In genomic region chr7:27890205-27890849, GRCh38 we compare ENCODE assay signal across 10 cellular contexts.
A peak's percentile ranks its signal among the peaks of the same experiment; 100 is the strongest.
DNase-seq lines count a peak whose midpoint lies in the region; ATAC-seq and TF ChIP-seq lines count a peak whose summit lies in the region.
"Had no signal": no experiment of that assay in that cellular context is flagged by ENCODE, and none has a peak within 500 bp of the region (broad histone marks: within the 10 kb centered on the region; RNA-seq: fewer than 3 reads in every experiment).

No MANE protein-coding gene starts in this region.

- H3K4me1 ChIP-seq in PC-9 (replicated peaks; ENCODE audit: insufficient read depth), result peaks cover 25% of the 10 kb centered on the region

- intact Hi-C loops in PC-9 (cut with micrococcal nuclease; ENCODE audit: unreplicated experiment), result no loop called here
- intact Hi-C loops in head of caudate nucleus (cut with DNase I), result no loop called here

- no peak overlapping the region for H2AFZ ChIP-seq in PC-9

- H3K27ac Mint-ChIP-seq in progenitor cell of endocrine pancreas, result no peak overlapping the region
- H3K27ac Mint-ChIP-seq in T-helper 2 cell treated with Interferon-gamma antibody and Interleukin-4, amounts not matched to agents 5 μg/mL and 100 μg/mL, for 36 hours, result no peak overlapping the region
- H3K27ac Mint-ChIP-seq: activated naive CD4-positive, alpha-beta T cell treated with anti-CD3 and anti-CD28 coated beads, Interleukin-2, amount 50 U/mL, for 24 hours had no signal

- peak in 1 of 2 experiments; percentile 12 for DNase-seq in PC-9
- no peak for DNase-seq in head of caudate nucleus
- no peak for DNase-seq in progenitor cell of endocrine pancreas (ENCODE audit: low spot score, unreplicated experiment)
- DNase-seq in T-helper 2 cell treated with Interferon-gamma antibody and Interleukin-4, amounts not matched to agents 5 μg/mL and 100 μg/mL, for 36 hours (ENCODE audit: low spot score), result no peak
- DNase-seq in KBM-7, result no peak

- no peaks in the 10 kb centered on the region for H3K27me3 Mint-ChIP-seq in progenitor cell of endocrine pancreas
- H3K27me3 Mint-ChIP-seq in T-helper 2 cell treated with Interferon-gamma antibody and Interleukin-4, amounts not matched to agents 5 μg/mL and 100 μg/mL, for 36 hours (ENCODE audit: low read depth), result peaks cover 22% of the 10 kb centered on the region
- H3K27me3 Mint-ChIP-seq: activated naive CD4-positive, alpha-beta T cell treated with anti-CD3 and anti-CD28 coated beads, Interleukin-2, amount 50 U/mL, for 24 hours had no signal

- H3K9me2 ChIP-seq in PC-9 (ENCODE audit: insufficient read depth), result no peaks in the 10 kb centered on the region

- no peak for TF ChIP-seq CTCF in PC-9 (conservative IDR thresholded peaks at IDR 0.05)
- TF ChIP-seq CTCF in progenitor cell of endocrine pancreas (IDR thresholded peaks at IDR 0.05; ENCODE audit: unreplicated experiment), result no peak

- peak overlapping the region; percentile 33; the same call in 1 of the 2 replicates for H3K4me3 ChIP-seq in PC-9

- no TSS peak for BruUV-seq in PC-9 (replicated peaks; lab: Mats Ljungman, UMichigan)

- no peak overlapping the region for H3K4me3 Mint-ChIP-seq in progenitor cell of endocrine pancreas (ENCODE audit: low read depth)
- no peak overlapping the region for H3K4me3 Mint-ChIP-seq in T-helper 2 cell treated with Interferon-gamma antibody and Interleukin-4, amounts not matched to agents 5 μg/mL and 100 μg/mL, for 36 hours
- H3K4me3 Mint-ChIP-seq: activated naive CD4-positive, alpha-beta T cell treated with anti-CD3 and anti-CD28 coated beads, Interleukin-2, amount 50 U/mL, for 24 hours had no signal

- peaks cover 9% of the 10 kb centered on the region for H3F3A ChIP-seq in PC-9 (ENCODE audit: insufficient read depth, low read depth)

- H3K36me3 Mint-ChIP-seq in progenitor cell of endocrine pancreas (ENCODE audit: insufficient read depth), result peaks cover 5% of the 10 kb centered on the region
- no peaks in the 10 kb centered on the region for H3K36me3 Mint-ChIP-seq in T-helper 2 cell treated with Interferon-gamma antibody and Interleukin-4, amounts not matched to agents 5 μg/mL and 100 μg/mL, for 36 hours (ENCODE audit: low read depth)

- H4K20me1 ChIP-seq in PC-9 (ENCODE audit: insufficient read depth), result no peaks in the 10 kb centered on the region

- CTCF ChIA-PET in PC-9 (lab: Charles Lee), result interaction anchor here (0.6 kb wide), 1 partner anchor 61 kb away, joined by 8 read pairs; no protein-coding TSS in a partner anchor

- peak overlapping the region; percentile 65 for H3K27ac ChIP-seq in PC-9

- H3K27me3 ChIP-seq in PC-9 (ENCODE audit: insufficient read depth, low read depth), result no peaks in the 10 kb centered on the region

- no peaks in the 10 kb centered on the region for H3K36me3 ChIP-seq in PC-9 (ENCODE audit: low read depth)

- peak overlapping the region; percentile 67 for H3K4me2 ChIP-seq in PC-9

- POLR2A ChIA-PET in PC-9 (lab: Charles Lee; ENCODE audit: unreplicated experiment), result interaction anchor here (0.5 to 0.7 kb wide), 3 partner anchors 52 to 683 kb away, joined by 3 to 12 read pairs (median 3); partner anchors contain the start of gene HIBADH

- in situ Hi-C loops in KBM-7 (cut with MboI; ENCODE audit: low pct_unique_long_range_greater_than_20kb, low sequenced_read_pairs), result no loop called here

- H3K79me2 ChIP-seq in PC-9 (ENCODE audit: low read depth), result no peaks in the 10 kb centered on the region

- H3K9me3 ChIP-seq in PC-9 (ENCODE audit: insufficient read depth, low read depth), result no peaks in the 10 kb centered on the region

- peaks cover 8% of the 10 kb centered on the region for H3K4me1 Mint-ChIP-seq in progenitor cell of endocrine pancreas (ENCODE audit: low read depth)
- H3K4me1 Mint-ChIP-seq in T-helper 2 cell treated with Interferon-gamma antibody and Interleukin-4, amounts not matched to agents 5 μg/mL and 100 μg/mL, for 36 hours (ENCODE audit: low read depth), result peaks cover 5% of the 10 kb centered on the region

- peak; percentile 100 for ATAC-seq in GM18867 (IDR thresholded peaks at IDR 0.05; ENCODE audit: unreplicated experiment)
- ATAC-seq in GM21381 (IDR thresholded peaks at IDR 0.05; ENCODE audit: unreplicated experiment), result peak; percentile 100
- ATAC-seq in HG03039 (IDR thresholded peaks at IDR 0.05; ENCODE audit: unreplicated experiment), result peak; percentile 98
- ATAC-seq: HCT116 had no signal

- H3K9me3 Mint-ChIP-seq in progenitor cell of endocrine pancreas (ENCODE audit: low read depth), result peaks cover 3% of the 10 kb centered on the region
- H3K9me3 Mint-ChIP-seq in T-helper 2 cell treated with Interferon-gamma antibody and Interleukin-4, amounts not matched to agents 5 μg/mL and 100 μg/mL, for 36 hours, result no peaks in the 10 kb centered on the region
- H3K9me3 Mint-ChIP-seq: activated naive CD4-positive, alpha-beta T cell treated with anti-CD3 and anti-CD28 coated beads, Interleukin-2, amount 50 U/mL, for 24 hours had no signal
